ENCODE assay signal across 8 cellular contexts in the genomic region with DNA sequence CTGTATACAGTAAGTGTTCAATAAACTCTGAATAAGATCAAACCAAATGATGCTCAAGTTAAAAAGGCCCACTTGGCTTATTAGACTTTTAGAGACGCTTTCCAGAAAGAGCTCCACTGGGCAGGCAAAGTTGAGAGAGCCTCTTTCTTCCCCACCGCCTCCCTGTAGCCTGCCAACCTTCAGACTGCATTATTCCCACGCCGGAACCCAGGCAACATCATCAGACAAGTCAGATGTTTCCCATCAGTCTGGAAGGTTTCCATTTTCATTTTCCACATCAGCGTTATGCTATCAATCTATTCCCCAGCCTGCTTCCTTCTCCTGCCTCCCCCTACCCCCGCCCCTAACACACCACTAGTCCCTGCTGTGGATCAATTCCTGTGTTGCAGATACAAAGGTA.
"Had no signal": no experiment of that assay in that cellular context is flagged by ENCODE, and none has a peak within 500 bp of the region (broad histone marks: within the 10 kb centered on the region; RNA-seq: fewer than 3 reads in every experiment).

No MANE protein-coding gene starts in this region.

- H3K27ac Mint-ChIP-seq: GM23338, HFFc6, IgD-negative memory B cell had no signal

- H3K4me3 ChIP-seq: GM23338, HAP-1 had no signal

- H3K9me3 ChIP-seq: HAP-1 had no signal

- H3K4me1 ChIP-seq: HAP-1 had no signal

- H3K4me3 Mint-ChIP-seq: GM23338, HFFc6 had no signal

- H3K27ac ChIP-seq: HL-60 had no signal

- DNase-seq: H7, HFFc6 had no signal

- H3K36me3 ChIP-seq: HAP-1 had no signal

- H2AFZ ChIP-seq: GM23338 had no signal

- ATAC-seq: GM23338, HCT116, HepG2 had no signal

- FAIRE-seq: HepG2 had no signal

- H3K4me2 ChIP-seq: GM23338 had no signal

- H3K9me3 Mint-ChIP-seq: GM23338, HFFc6, IgD-negative memory B cell had no signal
